ENCODE assay signal across 10 cellular contexts in genomic region chr12:53966385-53967133, GRCh38. TPM values are rescaled to one million over a fixed set of nuclear protein-coding genes. Genes with fewer than 3 reads are reported as not detected.
DNase-seq lines count a peak whose midpoint lies in the region; ATAC-seq, FAIRE-seq and TF ChIP-seq lines count a peak whose summit lies in the region.
"Had no signal": no experiment of that assay in that cellular context is flagged by ENCODE, and none has a peak within 500 bp of the region (broad histone marks: within the 10 kb centered on the region; RNA-seq: fewer than 3 reads in every experiment).

No MANE protein-coding gene starts in this region.

- intact Hi-C loops in kidney (cut with DNase I), result no loop called here

- no peaks in the 10 kb centered on the region for H3K9me3 Mint-ChIP-seq in HFFc6
- no peaks in the 10 kb centered on the region for H3K9me3 Mint-ChIP-seq in effector memory CD8-positive, alpha-beta T cell

- H3K4me1 ChIP-seq in kidney (ENCODE audit: control insufficient read depth in 1 of 2, insufficient read depth in 1 of 2, low read depth in 1 of 2, low read length in 2 of 2), result no peaks in the 10 kb centered on the region
- H3K4me1 ChIP-seq: breast epithelium had no signal

- H3K27ac Mint-ChIP-seq in HFFc6, result peak overlapping the region; percentile 81
- no peak overlapping the region for H3K27ac Mint-ChIP-seq in effector memory CD8-positive, alpha-beta T cell

- H3K36me3 Mint-ChIP-seq in HFFc6 (ENCODE audit: low read depth), result no peaks in the 10 kb centered on the region
- peaks cover 20% of the 10 kb centered on the region for H3K36me3 Mint-ChIP-seq in effector memory CD8-positive, alpha-beta T cell (ENCODE audit: insufficient read depth)

- H3K9ac ChIP-seq in kidney (ENCODE audit: low read length in 2 of 2), result no peak overlapping the region

- TF ChIP-seq CTCF in HFFc6 (IDR thresholded peaks at IDR 0.05), result no peak
- no peak for TF ChIP-seq CTCF in kidney (IDR thresholded peaks at IDR 0.05; ENCODE audit: borderline replicate concordance, extremely low read depth, insufficient read depth)

- H3K4me3 Mint-ChIP-seq in HFFc6, result peak overlapping the region; percentile 81
- H3K4me3 Mint-ChIP-seq in effector memory CD8-positive, alpha-beta T cell, result peak overlapping the region; percentile 2 to 46

- no peaks in the 10 kb centered on the region for H3K9me3 ChIP-seq in kidney (ENCODE audit: control insufficient read depth in 1 of 2, low read length in 2 of 2)
- H3K9me3 ChIP-seq: breast epithelium had no signal

- FAIRE-seq in kidney (lab: Jason Lieb, UNC), result no peak
- FAIRE-seq: G401.6 had no signal

- H3K4me3 ChIP-seq in skeletal muscle cell (ENCODE audit: low read depth, low read length) (peak overlapping the region; percentile 74), kidney (ENCODE audit: low read length in 2 of 2) (no peak overlapping the region)

- peaks cover 24% of the 10 kb centered on the region for H3K4me1 Mint-ChIP-seq in HFFc6 (ENCODE audit: low read depth)
- peaks cover 23 to 26% of the 10 kb centered on the region in 2 donors for H3K4me1 Mint-ChIP-seq in effector memory CD8-positive, alpha-beta T cell (ENCODE audit: low read depth in 2 of 2)

- H3K27ac ChIP-seq in kidney (ENCODE audit: low read depth in 2 of 2, low read length in 2 of 2), result no peak overlapping the region
- H3K27ac ChIP-seq: breast epithelium had no signal

- DNase-seq in HFFc6 (no peak), skeletal muscle cell (ENCODE audit: low read depth) (no peak), kidney (no peak), G401 (ENCODE audit: low spot score) (no peak)
- DNase-seq in effector memory CD8-positive, alpha-beta T cell, result no peak
- DNase-seq: NCI-H2029, Right ventricle myocardium superior had no signal

- ATAC-seq in effector memory CD8-positive, alpha-beta T cell (replicated peaks), result no peak
- ATAC-seq in HG02938 (IDR thresholded peaks at IDR 0.05; ENCODE audit: unreplicated experiment), result no peak

- H3K27me3 Mint-ChIP-seq in HFFc6 (ENCODE audit: insufficient read depth), result peaks cover 68% of the 10 kb centered on the region
- peaks cover 90 to 100% of the 10 kb centered on the region in 2 donors for H3K27me3 Mint-ChIP-seq in effector memory CD8-positive, alpha-beta T cell

- H3K36me3 ChIP-seq in kidney (ENCODE audit: control insufficient read depth in 1 of 2, insufficient read depth in 2 of 2, low read length in 2 of 2), result no peaks in the 10 kb centered on the region
- H3K36me3 ChIP-seq: breast epithelium had no signal

- in situ Hi-C loops in G401 (cut with HindIII; ENCODE audit: low sequenced_read_pairs), result no loop called here

RNA-seq across cellular contexts. Expression of gene HOXC11, which starts 6.4 kb away (rescaled TPM):
- 1 to 10 TPM in 4 of 6 experiments, under 1 TPM in 2; 0.09 to 2.2 (median 1.8) TPM for total RNA-seq in HFFc6 (2021; fragmentation: NEBNext Ultra II Directional; extraction: Animal tissue kit (Norgen Biotek cat#: 25700))
- total RNA-seq in kidney, result 1.4 TPM
- 0.75 TPM for polyA plus RNA-seq in kidney (ENCODE audit: insufficient read depth, low read depth, low replicate concordance)
- total RNA-seq in G401 (2014; rRNA removed; shearing (Covaris generic)), result 2.1 and 2.3 TPM in 2 replicates
- total RNA-seq: Right ventricle myocardium superior had no signal

RNA-seq across cellular contexts. Expression of gene HOTAIR, which starts 8.2 kb away (rescaled TPM):
- total RNA-seq in HFFc6 (2021; fragmentation: NEBNext Ultra II Directional; extraction: Animal tissue kit (Norgen Biotek cat#: 25700)), result 1 to 10 TPM in 4 of 6 experiments, under 1 TPM in 1, not detected in 1; 0.26 to 3.7 (median 2.8) TPM
- total RNA-seq in kidney, result 0.76 TPM
- polyA plus RNA-seq in kidney (ENCODE audit: insufficient read depth, low read depth, low replicate concordance), result 0.52 TPM
- 4.1 and 15.0 TPM in 2 replicates for total RNA-seq in G401 (2014; rRNA removed; shearing (Covaris generic))
- total RNA-seq: Right ventricle myocardium superior had no signal

RNA-seq across cellular contexts. Expression of gene HOXC12, which starts 11.9 kb away (rescaled TPM):
- total RNA-seq in HFFc6 (2021; fragmentation: NEBNext Ultra II Directional; extraction: Animal tissue kit (Norgen Biotek cat#: 25700)), result not detected
- not detected for total RNA-seq in kidney
- polyA plus RNA-seq in kidney (ENCODE audit: insufficient read depth, low read depth, low replicate concordance), result not detected
- not detected in 2 replicates for total RNA-seq in G401 (2014; rRNA removed; shearing (Covaris generic))
- total RNA-seq: Right ventricle myocardium superior had no signal

RNA-seq across cellular contexts. Expression of gene HOXC10, which starts 18.4 kb away (rescaled TPM):
- 1 to 10 TPM in 3 of 6 experiments, under 1 TPM in 2, not detected in 1; 0.33 to 1.4 (median 1.3) TPM for total RNA-seq in HFFc6 (2021; fragmentation: NEBNext Ultra II Directional; extraction: Animal tissue kit (Norgen Biotek cat#: 25700))
- total RNA-seq in kidney, result 50.7 TPM
- 49.7 TPM for polyA plus RNA-seq in kidney (ENCODE audit: insufficient read depth, low read depth, low replicate concordance)
- 16.7 and 48.6 TPM in 2 replicates for total RNA-seq in G401 (2014; rRNA removed; shearing (Covaris generic))
- total RNA-seq: Right ventricle myocardium superior had no signal

RNA-seq across cellular contexts. Expression of gene HOXC13, which starts 27.9 kb away (rescaled TPM):
- not detected for total RNA-seq in HFFc6 (2021; fragmentation: NEBNext Ultra II Directional; extraction: Animal tissue kit (Norgen Biotek cat#: 25700))
- total RNA-seq in kidney, result not detected
- not detected for polyA plus RNA-seq in kidney (ENCODE audit: insufficient read depth, low read depth, low replicate concordance)
- total RNA-seq in G401 (2014; rRNA removed; shearing (Covaris generic)), result 8.2 and 13.2 TPM in 2 replicates
- total RNA-seq: Right ventricle myocardium superior had no signal
